ENCODE assay signal across 2 cellular contexts in genomic region chr10:70239077-70239976, GRCh38. TPM values are rescaled to one million over a fixed set of nuclear protein-coding genes. Genes with fewer than 3 reads are reported as not detected.
"Had no signal": no experiment of that assay in that cellular context is flagged by ENCODE, and none has a peak within 500 bp of the region (broad histone marks: within the 10 kb centered on the region; RNA-seq: fewer than 3 reads in every experiment).

No MANE protein-coding gene starts in this region.

RNA-seq across cellular contexts. Expression of gene NPFFR1, which starts 44.5 kb away (rescaled TPM):
- total RNA-seq: subcutaneous adipose tissue, vagina had no signal
